In genomic region chr22:20751185-20751851, GRCh38 we compare ENCODE assay signal across 15 cellular contexts. TPM values are rescaled to one million over a fixed set of nuclear protein-coding genes. Genes with fewer than 3 reads are reported as not detected.
DNase-seq lines count a peak whose midpoint lies in the region; ATAC-seq, FAIRE-seq and TF ChIP-seq lines count a peak whose summit lies in the region.
"Had no signal": no experiment of that assay in that cellular context is flagged by ENCODE, and none has a peak within 500 bp of the region (broad histone marks: within the 10 kb centered on the region; RNA-seq: fewer than 3 reads in every experiment).

No MANE protein-coding gene starts in this region.

- H3K9me1 ChIP-seq in endothelial cell of umbilical vein (replicated peaks; ENCODE audit: control insufficient read depth, extremely low read depth, insufficient read depth, low read length) = no peaks in the 10 kb centered on the region

- TF ChIP-seq CTCF in endothelial cell of umbilical vein (IDR thresholded peaks at IDR 0.05; ENCODE audit: extremely low read depth in 1 of 2, insufficient read depth in 1 of 2, low read depth in 1 of 2, low read length in 2 of 2) (no peak), vagina (IDR thresholded peaks at IDR 0.05) (no peak)

- no peaks in the 10 kb centered on the region for H4K20me1 ChIP-seq in endothelial cell of umbilical vein (replicated peaks; ENCODE audit: control insufficient read depth, extremely low read depth, insufficient read depth, low read length)

- 94 to 98% (median 94%) methylated on average over 18 of the region's 18 CpGs for WGBS in small intestine, 3 donors

- H3K27ac ChIP-seq in endothelial cell of umbilical vein (ENCODE audit: insufficient read depth, low read depth, low read length) (peak overlapping the region; percentile 32), small intestine (ENCODE audit: low read depth in 1 of 2, low read length in 1 of 2) (no peak overlapping the region), vagina (no peak overlapping the region)
- H3K27ac ChIP-seq: SK-N-MC, suprapubic skin had no signal

- H3K27ac Mint-ChIP-seq in activated naive CD4-positive, alpha-beta T cell treated with anti-CD3 and anti-CD28 coated beads, Interleukin-2, amount 10 ng/mL, durations not matched to agents 7 days and 5 days = no peak overlapping the region

- H3K9me3 ChIP-seq in endothelial cell of umbilical vein (replicated peaks; ENCODE audit: control insufficient read depth, insufficient read depth, low read length) = no peaks in the 10 kb centered on the region
- H3K9me3 ChIP-seq in small intestine (ENCODE audit: control insufficient read depth, low read depth) = no peaks in the 10 kb centered on the region
- no peaks in the 10 kb centered on the region for H3K9me3 ChIP-seq in vagina
- H3K9me3 ChIP-seq: MG63, suprapubic skin had no signal

- no peak overlapping the region for H2AFZ ChIP-seq in endothelial cell of umbilical vein (ENCODE audit: low read depth, low read length)
- H2AFZ ChIP-seq: GM23248 had no signal

- no peaks in the 10 kb centered on the region for H3K27me3 Mint-ChIP-seq in activated naive CD4-positive, alpha-beta T cell treated with anti-CD3 and anti-CD28 coated beads, Interleukin-2, amount 10 ng/mL, durations not matched to agents 7 days and 5 days

- intact Hi-C loops in endothelial cell of umbilical vein (cut with micrococcal nuclease) (no loop called here), posterior vena cava (cut with DNase I) (no loop called here), vagina (cut with DNase I) (no loop called here)

- DNase-seq in DMS79 treated with DMSO at 0.1 percent for 48 hours (lab: John Stamatoyannopoulos, UW) = peak; percentile 58
- DNase-seq in SHP77 (lab: John Stamatoyannopoulos, UW) = peak; percentile 80 to 87
- peak; percentile 7 for DNase-seq in endothelial cell of umbilical vein (ENCODE audit: low read depth, low spot score)
- peak; percentile 56 for DNase-seq in posterior vena cava (ENCODE audit: low spot score)
- no peak for DNase-seq in small intestine
- no peak for DNase-seq in activated naive CD4-positive, alpha-beta T cell treated with anti-CD3 and anti-CD28 coated beads, Interleukin-2, amount 10 ng/mL, durations not matched to agents 7 days and 5 days
- DNase-seq in vagina (ENCODE audit: extremely low spot score in 2 of 2) = no peak
- DNase-seq: NCI-H526, retina had no signal

- peaks cover 13% of the 10 kb centered on the region for H3K4me1 ChIP-seq in endothelial cell of umbilical vein (ENCODE audit: control insufficient read depth, extremely low read depth, insufficient read depth, low read length)
- no peaks in the 10 kb centered on the region for H3K4me1 ChIP-seq in small intestine (ENCODE audit: control insufficient read depth in 2 of 2, insufficient read depth in 1 of 2, low read depth in 1 of 2, low read length in 1 of 2)
- peaks cover 9% of the 10 kb centered on the region for H3K4me1 ChIP-seq in vagina

- peaks cover 2% of the 10 kb centered on the region for H3K4me1 Mint-ChIP-seq in activated naive CD4-positive, alpha-beta T cell treated with anti-CD3 and anti-CD28 coated beads, Interleukin-2, amount 10 ng/mL, durations not matched to agents 7 days and 5 days

- TF ChIP-seq POLR2A in endothelial cell of umbilical vein (IDR thresholded peaks at IDR 0.05; ENCODE audit: low read depth, low read length) (no peak), vagina (IDR thresholded peaks at IDR 0.05) (no peak)

- H3K27me3 ChIP-seq in endothelial cell of umbilical vein (ENCODE audit: control insufficient read depth in 2 of 2, insufficient read depth in 2 of 2, low read length in 2 of 2) (no peaks in the 10 kb centered on the region), small intestine (ENCODE audit: control insufficient read depth in 2 of 2, insufficient read depth in 2 of 2, low read length in 2 of 2) (no peaks in the 10 kb centered on the region), vagina (no peaks in the 10 kb centered on the region)
- H3K27me3 ChIP-seq: MG63, suprapubic skin had no signal

- no peak overlapping the region for H3K4me2 ChIP-seq in endothelial cell of umbilical vein (ENCODE audit: insufficient read depth, low read length)

- H3K4me3 ChIP-seq in endothelial cell of umbilical vein (replicated peaks in 1 of 3; ENCODE audit: insufficient read depth in 1 of 3, low read depth in 1 of 3, low read length in 3 of 3) = no peak overlapping the region
- no peak overlapping the region for H3K4me3 ChIP-seq in small intestine (ENCODE audit: low read depth in 1 of 2, low read length in 2 of 2)
- H3K4me3 ChIP-seq in vagina = no peak overlapping the region
- H3K4me3 ChIP-seq: GM23248, MG63, SK-N-MC, suprapubic skin had no signal

- dilution Hi-C loops in endothelial cell of umbilical vein (cut with MboI; ENCODE audit: extremely low pct_ligation_motif_present, low sequenced_read_pairs) = no loop called here

- CTCF ChIA-PET in endothelial cell of umbilical vein (lab: Charles Lee) = interaction anchor here (0.6 to 3.0 kb wide), 6 partner anchors 7 to 33 kb away, joined by 3 to 23 read pairs (median 6); no protein-coding TSS in a partner anchor
- CTCF ChIA-PET in activated naive CD4-positive, alpha-beta T cell treated with anti-CD3 and anti-CD28 coated beads, Interleukin-2, amount 10 ng/mL, durations not matched to agents 7 days and 5 days (lab: Charles Lee) = interaction anchor here (1.4 kb wide), 1 partner anchor 10 kb away, joined by 5 read pairs; no protein-coding TSS in a partner anchor

- H3K36me3 ChIP-seq in endothelial cell of umbilical vein (ENCODE audit: control insufficient read depth in 2 of 2, extremely low read depth in 1 of 2, insufficient read depth in 2 of 2, low read length in 2 of 2) (peaks cover 0 to 8% of the 10 kb centered on the region in 2 experiments), small intestine (ENCODE audit: control insufficient read depth in 2 of 2, insufficient read depth in 2 of 2, low read length in 2 of 2) (peaks cover 2 to 15% of the 10 kb centered on the region in 2 donors), vagina (peaks cover 0 to 25% of the 10 kb centered on the region in 2 donors)

- no peak overlapping the region for H3K4me3 Mint-ChIP-seq in activated naive CD4-positive, alpha-beta T cell treated with anti-CD3 and anti-CD28 coated beads, Interleukin-2, amount 10 ng/mL, durations not matched to agents 7 days and 5 days
- H3K4me3 Mint-ChIP-seq: CD8-positive, alpha-beta memory T cell had no signal

- ATAC-seq in HG03196 (IDR thresholded peaks at IDR 0.05; ENCODE audit: unreplicated experiment) = no peak

- no peak overlapping the region for H3K9ac ChIP-seq in endothelial cell of umbilical vein (replicated peaks; ENCODE audit: extremely low read depth, insufficient read depth, low read length)

- no TSS peak for BruUV-seq in endothelial cell of umbilical vein (replicated peaks; lab: Mats Ljungman, UMichigan)

- POLR2A ChIA-PET in endothelial cell of umbilical vein (lab: Charles Lee) = interaction anchor here (0.7 kb wide), 1 partner anchor 123 kb away, joined by 3 read pairs; no protein-coding TSS in a partner anchor

- H3K9me3 Mint-ChIP-seq in activated naive CD4-positive, alpha-beta T cell treated with anti-CD3 and anti-CD28 coated beads, Interleukin-2, amount 10 ng/mL, durations not matched to agents 7 days and 5 days = no peaks in the 10 kb centered on the region
- H3K9me3 Mint-ChIP-seq: CD8-positive, alpha-beta memory T cell had no signal

- H3K36me3 Mint-ChIP-seq in activated naive CD4-positive, alpha-beta T cell treated with anti-CD3 and anti-CD28 coated beads, Interleukin-2, amount 10 ng/mL, durations not matched to agents 7 days and 5 days = peaks cover 36% of the 10 kb centered on the region

- no peaks in the 10 kb centered on the region for H3K79me2 ChIP-seq in endothelial cell of umbilical vein (ENCODE audit: control insufficient read depth, insufficient read depth, low read length)

- FAIRE-seq in endothelial cell of umbilical vein (lab: Jason Lieb, UNC) (no peak), small intestine (lab: Jason Lieb, UNC) (no peak)

TF ChIP-seq in endothelial cell of umbilical vein, 7 proteins besides CTCF, POLR2A, EP300 and RAD21:
- TF ChIP-seq POLR2AphosphoS5 (IDR thresholded peaks at IDR 0.05; ENCODE audit: insufficient read depth, low read depth, low read length) = no peak
- no peak for TF ChIP-seq FOS (IDR thresholded peaks at IDR 0.05; ENCODE audit: borderline replicate concordance, insufficient read depth, low read length)
- no peak for TF ChIP-seq MAX (IDR thresholded peaks at IDR 0.05; ENCODE audit: insufficient read depth, insufficient read length)
- no peak for TF ChIP-seq EZH2 (IDR thresholded peaks at IDR 0.05; ENCODE audit: borderline replicate concordance, low read depth, low read length, severe bottlenecking)
- no peak for TF ChIP-seq MYC (IDR thresholded peaks at IDR 0.05; ENCODE audit: low read depth, low read length)
- no peak for TF ChIP-seq GATA2 (IDR thresholded peaks at IDR 0.05; ENCODE audit: insufficient read depth, insufficient read length, low read depth, low read length)
- TF ChIP-seq JUN (IDR thresholded peaks at IDR 0.05; ENCODE audit: borderline replicate concordance, insufficient read depth, insufficient read length, low read depth) = no peak

RNA-seq across cellular contexts. Expression of gene SERPIND1, which starts 22.6 kb away (rescaled TPM):
- total RNA-seq in endothelial cell of umbilical vein (0.25 and 1.8 TPM in 2 replicates), posterior vena cava (not detected), vagina (not detected)
- polyA plus RNA-seq in endothelial cell of umbilical vein (0.72 and 0.94 TPM in 2 replicates), small intestine (under 1 TPM in 1 of 3 donors, not detected in 2; 0.04 TPM)
- polyA plus RNA-seq in endothelial cell of umbilical vein (2011; cell fraction: cytosol; rRNA removed) = 2.2 and 3.8 TPM in 2 replicates
- 1.5 and 1.7 TPM in 2 replicates for polyA plus RNA-seq in endothelial cell of umbilical vein (2011; cell fraction: nucleus; rRNA removed)
- polyA plus RNA-seq in endothelial cell of umbilical vein (2012) = 1.7 and 17.0 TPM in 2 replicates
- polyA minus RNA-seq in endothelial cell of umbilical vein = 0.74 and 1.3 TPM in 2 replicates
- not detected for polyA minus RNA-seq in endothelial cell of umbilical vein (2011; cell fraction: cytosol; rRNA and poly(A)+ RNA removed)
- polyA minus RNA-seq in endothelial cell of umbilical vein (2011; cell fraction: nucleus; rRNA and poly(A)+ RNA removed) = 0.29 and 0.43 TPM in 2 replicates
- total RNA-seq: CD8-positive, alpha-beta memory T cell; GM23248 had no signal

Comparison
In these comparisons a context has a peak if more than half of its experiments do, and no peak if none do; other contexts are left out.
1. DNase-seq: peak in DMS79 treated with DMSO at 0.1 percent for 48 hours (single experiment), SHP77 (2 of 2), endothelial cell of umbilical vein (single experiment) and posterior vena cava (single experiment); none in small intestine (single experiment), activated naive CD4-positive, alpha-beta T cell treated with anti-CD3 and anti-CD28 coated beads, Interleukin-2, amount 10 ng/mL, durations not matched to agents 7 days and 5 days (single experiment) and vagina (0 of 2).